ENCODE assay signal across 27 cellular contexts in genomic region chr6:42527204-42527603, GRCh38.
"Had no signal": no experiment of that assay in that cellular context is flagged by ENCODE, and none has a peak within 500 bp of the region (broad histone marks: within the 10 kb centered on the region; RNA-seq: fewer than 3 reads in every experiment).

No MANE protein-coding gene starts in this region.

- H3K4me2 ChIP-seq: neural progenitor cell had no signal

- H3K27me3 ChIP-seq: neural progenitor cell, ovary, right lobe of liver, sigmoid colon, suprapubic skin, testis, tibial artery, transverse colon, upper lobe of right lung, uterus had no signal

- H3K9me3 ChIP-seq: ovary, psoas muscle, right lobe of liver, sigmoid colon, suprapubic skin, testis, tibial artery, transverse colon, upper lobe of right lung, uterus had no signal

- ATAC-seq: naive thymus-derived CD4-positive, alpha-beta T cell; natural killer cell; psoas muscle; right cardiac atrium; right lobe of liver; stimulated activated effector memory CD8-positive, alpha-beta T cell treated with anti-CD3 and anti-CD28 coated beads, Interleukin-12 subunit alpha, Interleukin-12 subunit beta, amount 100 ng/mL, for 72 hours; stimulated activated naive CD8-positive, alpha-beta T cell treated with anti-CD3 and anti-CD28 coated beads, Interleukin-15, amount 100 ng/mL, for 72 hours; stimulated activated naive CD8-positive, alpha-beta T cell treated with anti-CD3 and anti-CD28 coated beads, Interleukin-15, Interleukin-2, amounts not matched to agents 100 U/mL and 50 U/mL, for 24 hours; upper lobe of right lung had no signal

- H3K4me1 ChIP-seq: neural progenitor cell, parathyroid adenoma, psoas muscle, right lobe of liver, sigmoid colon, suprapubic skin, tibial artery, transverse colon, upper lobe of right lung, uterus had no signal

- H3K79me2 ChIP-seq: parathyroid adenoma had no signal

- H2AFZ ChIP-seq: neural progenitor cell, parathyroid adenoma had no signal

- H3K9ac ChIP-seq: neural progenitor cell, parathyroid adenoma had no signal

- H3K4me3 ChIP-seq: neural progenitor cell, ovary, psoas muscle, right lobe of liver, sigmoid colon, suprapubic skin, testis, tibial artery, transverse colon, upper lobe of right lung, uterus had no signal

- H3K27ac ChIP-seq: neural progenitor cell, ovary, parathyroid adenoma, psoas muscle, right lobe of liver, sigmoid colon, suprapubic skin, testis, tibial artery, transverse colon, upper lobe of right lung, uterus had no signal

- H3K36me3 ChIP-seq: neural progenitor cell, ovary, right lobe of liver, sigmoid colon, suprapubic skin, tibial artery, transverse colon, upper lobe of right lung, uterus had no signal

- FAIRE-seq: small intestine had no signal

- DNase-seq: naive thymus-derived CD4-positive, alpha-beta T cell; natural killer cell; occipital lobe; ovary; posterior cingulate gyrus; psoas muscle; right cardiac atrium; right lobe of liver; sigmoid colon; small intestine; stimulated activated CD4-positive, alpha-beta T cell treated with anti-CD3 and anti-CD28 coated beads, Interleukin-15, amount 100 ng/mL, for 24 hours; stimulated activated CD4-positive, alpha-beta T cell treated with anti-CD3 and anti-CD28 coated beads, Interleukin-2, amount 100 ng/mL, for 24 hours; stimulated activated CD4-positive, alpha-beta T cell treated with anti-CD3 and anti-CD28 coated beads, Interleukin-2, amount 100 ng/mL, for 48 hours; stimulated activated CD4-positive, alpha-beta T cell treated with anti-CD3 and anti-CD28 coated beads, Interleukin-4, amount 100 ng/mL, for 24 hours; stimulated activated naive CD4-positive, alpha-beta T cell; stimulated activated naive CD8-positive, alpha-beta T cell treated with anti-CD3 and anti-CD28 coated beads, Interleukin-15, amount 100 ng/mL, for 72 hours; stimulated activated naive CD8-positive, alpha-beta T cell treated with anti-CD3 and anti-CD28 coated beads, Interleukin-15, Interleukin-2, amounts not matched to agents 100 U/mL and 50 U/mL, for 24 hours; substantia nigra; testis; tibial artery; transverse colon; upper lobe of right lung; uterus had no signal
